1 cellular context compared by ENCODE assay signal in the genomic region with DNA sequence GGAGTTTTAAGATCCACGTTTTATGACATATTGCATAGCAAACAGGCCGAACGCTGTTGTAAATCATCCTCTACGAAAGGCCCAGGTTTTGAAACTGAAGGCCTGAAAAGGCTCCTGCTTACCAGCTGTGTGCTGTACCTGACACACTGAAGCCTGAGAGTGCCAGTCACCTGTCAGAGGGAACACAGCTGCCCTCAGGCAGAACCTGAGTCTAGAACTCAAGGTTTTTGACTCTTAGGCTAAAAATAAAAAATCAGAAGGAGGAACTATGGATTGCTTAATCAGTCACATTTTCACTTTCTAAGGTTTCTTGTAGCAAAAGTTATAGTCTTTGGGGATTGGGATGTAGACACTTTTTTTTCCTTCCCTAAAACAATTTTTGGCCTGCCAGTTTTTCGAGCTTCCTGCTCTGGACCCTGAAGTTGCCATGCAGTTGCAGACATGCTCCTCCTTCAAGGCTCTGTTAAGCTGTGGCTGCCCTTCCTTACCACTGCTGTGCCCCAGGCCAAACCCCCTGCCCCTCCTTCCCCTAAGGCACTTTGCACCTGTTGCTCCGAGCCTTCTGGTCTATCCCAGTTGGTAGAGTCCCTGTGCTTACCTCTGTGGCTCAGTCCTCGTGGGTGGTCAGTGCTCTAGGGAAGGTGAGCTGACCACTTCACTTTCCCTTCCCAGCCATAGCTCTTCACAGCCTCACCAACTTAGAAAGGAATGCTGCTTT.
TF ChIP-seq lines count a peak whose summit lies in the region.

No MANE protein-coding gene starts in this region.

TF ChIP-seq in GM23338, 12 proteins besides CTCF, POLR2A, EP300 and RAD21 (continued from another document):
- TF ChIP-seq, protein P1, sequence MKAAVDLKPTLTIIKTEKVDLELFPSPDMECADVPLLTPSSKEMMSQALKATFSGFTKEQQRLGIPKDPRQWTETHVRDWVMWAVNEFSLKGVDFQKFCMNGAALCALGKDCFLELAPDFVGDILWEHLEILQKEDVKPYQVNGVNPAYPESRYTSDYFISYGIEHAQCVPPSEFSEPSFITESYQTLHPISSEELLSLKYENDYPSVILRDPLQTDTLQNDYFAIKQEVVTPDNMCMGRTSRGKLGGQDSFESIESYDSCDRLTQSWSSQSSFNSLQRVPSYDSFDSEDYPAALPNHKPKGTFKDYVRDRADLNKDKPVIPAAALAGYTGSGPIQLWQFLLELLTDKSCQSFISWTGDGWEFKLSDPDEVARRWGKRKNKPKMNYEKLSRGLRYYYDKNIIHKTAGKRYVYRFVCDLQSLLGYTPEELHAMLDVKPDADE (IDR thresholded peaks at IDR 0.05), result no peak
- TF ChIP-seq ZNF331 (CRISPR knock-in tag; IDR thresholded peaks at IDR 0.05; ENCODE audit: low read depth) (no peak), EZH2phosphoT487 (IDR thresholded peaks at IDR 0.05; ENCODE audit: unreplicated experiment) (no peak), NANOG (IDR thresholded peaks at IDR 0.05; ENCODE audit: borderline replicate concordance) (no peak), CREB1 (CRISPR knock-in tag; IDR thresholded peaks at IDR 0.05; ENCODE audit: low read depth) (no peak), STAT1 (IDR thresholded peaks at IDR 0.05; ENCODE audit: unreplicated experiment) (no peak), POLR2AphosphoS5 (IDR thresholded peaks at IDR 0.05; ENCODE audit: low read depth) (no peak)
- TF ChIP-seq, protein P2, sequence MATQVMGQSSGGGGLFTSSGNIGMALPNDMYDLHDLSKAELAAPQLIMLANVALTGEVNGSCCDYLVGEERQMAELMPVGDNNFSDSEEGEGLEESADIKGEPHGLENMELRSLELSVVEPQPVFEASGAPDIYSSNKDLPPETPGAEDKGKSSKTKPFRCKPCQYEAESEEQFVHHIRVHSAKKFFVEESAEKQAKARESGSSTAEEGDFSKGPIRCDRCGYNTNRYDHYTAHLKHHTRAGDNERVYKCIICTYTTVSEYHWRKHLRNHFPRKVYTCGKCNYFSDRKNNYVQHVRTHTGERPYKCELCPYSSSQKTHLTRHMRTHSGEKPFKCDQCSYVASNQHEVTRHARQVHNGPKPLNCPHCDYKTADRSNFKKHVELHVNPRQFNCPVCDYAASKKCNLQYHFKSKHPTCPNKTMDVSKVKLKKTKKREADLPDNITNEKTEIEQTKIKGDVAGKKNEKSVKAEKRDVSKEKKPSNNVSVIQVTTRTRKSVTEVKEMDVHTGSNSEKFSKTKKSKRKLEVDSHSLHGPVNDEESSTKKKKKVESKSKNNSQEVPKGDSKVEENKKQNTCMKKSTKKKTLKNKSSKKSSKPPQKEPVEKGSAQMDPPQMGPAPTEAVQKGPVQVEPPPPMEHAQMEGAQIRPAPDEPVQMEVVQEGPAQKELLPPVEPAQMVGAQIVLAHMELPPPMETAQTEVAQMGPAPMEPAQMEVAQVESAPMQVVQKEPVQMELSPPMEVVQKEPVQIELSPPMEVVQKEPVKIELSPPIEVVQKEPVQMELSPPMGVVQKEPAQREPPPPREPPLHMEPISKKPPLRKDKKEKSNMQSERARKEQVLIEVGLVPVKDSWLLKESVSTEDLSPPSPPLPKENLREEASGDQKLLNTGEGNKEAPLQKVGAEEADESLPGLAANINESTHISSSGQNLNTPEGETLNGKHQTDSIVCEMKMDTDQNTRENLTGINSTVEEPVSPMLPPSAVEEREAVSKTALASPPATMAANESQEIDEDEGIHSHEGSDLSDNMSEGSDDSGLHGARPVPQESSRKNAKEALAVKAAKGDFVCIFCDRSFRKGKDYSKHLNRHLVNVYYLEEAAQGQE (IDR thresholded peaks at IDR 0.05; ENCODE audit: unreplicated experiment), result no peak
- TF ChIP-seq, protein P3, sequence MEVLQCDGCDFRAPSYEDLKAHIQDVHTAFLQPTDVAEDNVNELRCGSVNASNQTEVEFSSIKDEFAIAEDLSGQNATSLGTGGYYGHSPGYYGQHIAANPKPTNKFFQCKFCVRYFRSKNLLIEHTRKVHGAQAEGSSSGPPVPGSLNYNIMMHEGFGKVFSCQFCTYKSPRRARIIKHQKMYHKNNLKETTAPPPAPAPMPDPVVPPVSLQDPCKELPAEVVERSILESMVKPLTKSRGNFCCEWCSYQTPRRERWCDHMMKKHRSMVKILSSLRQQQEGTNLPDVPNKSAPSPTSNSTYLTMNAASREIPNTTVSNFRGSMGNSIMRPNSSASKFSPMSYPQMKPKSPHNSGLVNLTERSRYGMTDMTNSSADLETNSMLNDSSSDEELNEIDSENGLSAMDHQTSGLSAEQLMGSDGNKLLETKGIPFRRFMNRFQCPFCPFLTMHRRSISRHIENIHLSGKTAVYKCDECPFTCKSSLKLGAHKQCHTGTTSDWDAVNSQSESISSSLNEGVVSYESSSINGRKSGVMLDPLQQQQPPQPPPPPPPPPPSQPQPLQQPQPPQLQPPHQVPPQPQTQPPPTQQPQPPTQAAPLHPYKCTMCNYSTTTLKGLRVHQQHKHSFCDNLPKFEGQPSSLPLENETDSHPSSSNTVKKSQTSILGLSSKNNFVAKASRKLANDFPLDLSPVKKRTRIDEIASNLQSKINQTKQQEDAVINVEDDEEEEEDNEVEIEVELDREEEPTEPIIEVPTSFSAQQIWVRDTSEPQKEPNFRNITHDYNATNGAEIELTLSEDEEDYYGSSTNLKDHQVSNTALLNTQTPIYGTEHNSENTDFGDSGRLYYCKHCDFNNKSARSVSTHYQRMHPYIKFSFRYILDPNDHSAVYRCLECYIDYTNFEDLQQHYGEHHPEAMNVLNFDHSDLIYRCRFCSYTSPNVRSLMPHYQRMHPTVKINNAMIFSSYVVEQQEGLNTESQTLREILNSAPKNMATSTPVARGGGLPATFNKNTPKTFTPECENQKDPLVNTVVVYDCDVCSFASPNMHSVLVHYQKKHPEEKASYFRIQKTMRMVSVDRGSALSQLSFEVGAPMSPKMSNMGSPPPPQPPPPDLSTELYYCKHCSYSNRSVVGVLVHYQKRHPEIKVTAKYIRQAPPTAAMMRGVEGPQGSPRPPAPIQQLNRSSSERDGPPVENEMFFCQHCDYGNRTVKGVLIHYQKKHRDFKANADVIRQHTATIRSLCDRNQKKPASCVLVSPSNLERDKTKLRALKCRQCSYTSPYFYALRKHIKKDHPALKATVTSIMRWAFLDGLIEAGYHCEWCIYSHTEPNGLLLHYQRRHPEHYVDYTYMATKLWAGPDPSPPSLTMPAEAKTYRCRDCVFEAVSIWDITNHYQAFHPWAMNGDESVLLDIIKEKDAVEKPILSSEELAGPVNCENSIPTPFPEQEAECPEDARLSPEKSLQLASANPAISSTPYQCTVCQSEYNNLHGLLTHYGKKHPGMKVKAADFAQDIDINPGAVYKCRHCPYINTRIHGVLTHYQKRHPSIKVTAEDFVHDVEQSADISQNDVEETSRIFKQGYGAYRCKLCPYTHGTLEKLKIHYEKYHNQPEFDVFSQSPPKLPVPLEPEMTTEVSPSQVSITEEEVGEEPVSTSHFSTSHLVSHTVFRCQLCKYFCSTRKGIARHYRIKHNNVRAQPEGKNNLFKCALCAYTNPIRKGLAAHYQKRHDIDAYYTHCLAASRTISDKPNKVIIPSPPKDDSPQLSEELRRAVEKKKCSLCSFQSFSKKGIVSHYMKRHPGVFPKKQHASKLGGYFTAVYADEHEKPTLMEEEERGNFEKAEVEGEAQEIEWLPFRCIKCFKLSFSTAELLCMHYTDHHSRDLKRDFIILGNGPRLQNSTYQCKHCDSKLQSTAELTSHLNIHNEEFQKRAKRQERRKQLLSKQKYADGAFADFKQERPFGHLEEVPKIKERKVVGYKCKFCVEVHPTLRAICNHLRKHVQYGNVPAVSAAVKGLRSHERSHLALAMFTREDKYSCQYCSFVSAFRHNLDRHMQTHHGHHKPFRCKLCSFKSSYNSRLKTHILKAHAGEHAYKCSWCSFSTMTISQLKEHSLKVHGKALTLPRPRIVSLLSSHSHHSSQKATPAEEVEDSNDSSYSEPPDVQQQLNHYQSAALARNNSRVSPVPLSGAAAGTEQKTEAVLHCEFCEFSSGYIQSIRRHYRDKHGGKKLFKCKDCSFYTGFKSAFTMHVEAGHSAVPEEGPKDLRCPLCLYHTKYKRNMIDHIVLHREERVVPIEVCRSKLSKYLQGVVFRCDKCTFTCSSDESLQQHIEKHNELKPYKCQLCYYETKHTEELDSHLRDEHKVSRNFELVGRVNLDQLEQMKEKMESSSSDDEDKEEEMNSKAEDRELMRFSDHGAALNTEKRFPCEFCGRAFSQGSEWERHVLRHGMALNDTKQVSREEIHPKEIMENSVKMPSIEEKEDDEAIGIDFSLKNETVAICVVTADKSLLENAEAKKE (CRISPR knock-in tag; IDR thresholded peaks at IDR 0.05), result no peak
